16 cellular contexts compared by ENCODE assay signal in the genomic region with DNA sequence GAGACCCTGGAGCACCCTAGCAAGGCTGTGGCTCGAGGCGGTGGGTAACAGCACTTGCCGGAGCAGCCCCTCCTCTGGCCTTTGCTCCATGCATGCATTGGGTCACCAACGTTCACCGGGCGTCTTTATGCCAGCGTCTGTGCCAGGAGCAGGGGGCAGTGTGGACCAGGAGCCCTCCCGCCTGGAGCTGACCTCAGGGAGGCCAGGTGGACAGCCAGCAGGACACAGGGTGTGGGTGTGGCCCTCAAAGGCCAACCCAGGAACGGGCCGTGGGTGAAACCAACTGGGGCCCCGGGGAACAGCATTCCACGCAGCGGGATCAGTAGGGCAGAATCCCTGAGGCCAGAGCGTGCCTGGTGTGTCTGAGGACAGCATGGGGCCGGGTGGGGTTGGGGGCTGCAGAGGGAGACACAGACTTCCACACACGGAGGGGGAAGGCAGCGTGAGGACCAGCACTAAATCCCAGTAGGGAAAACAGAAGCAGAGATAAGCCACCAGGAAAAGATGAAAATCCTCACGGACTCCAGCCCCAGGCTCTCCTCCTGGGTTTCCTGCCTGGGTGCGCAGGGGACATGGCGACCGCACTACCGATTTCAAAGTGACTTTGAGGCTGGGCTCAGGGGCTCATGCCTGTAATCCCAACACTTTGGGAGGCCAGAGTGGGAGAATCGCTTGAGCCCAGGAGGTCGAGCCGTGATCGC. TPM values are rescaled to one million over a fixed set of nuclear protein-coding genes. Genes with fewer than 3 reads are reported as not detected.
A peak's percentile ranks its signal among the peaks of the same experiment; 100 is the strongest.
DNase-seq lines count a peak whose midpoint lies in the region; ATAC-seq, FAIRE-seq and TF ChIP-seq lines count a peak whose summit lies in the region.
"Had no signal": no experiment of that assay in that cellular context is flagged by ENCODE, and none has a peak within 500 bp of the region (broad histone marks: within the 10 kb centered on the region; RNA-seq: fewer than 3 reads in every experiment).

No MANE protein-coding gene starts in this region.

- FAIRE-seq in small intestine (lab: Jason Lieb, UNC), result no peak
- FAIRE-seq: endometrium had no signal

- H3K9me3 Mint-ChIP-seq in activated naive CD8-positive, alpha-beta T cell treated with anti-CD3 and anti-CD28 coated beads for 36 hours, result no peaks in the 10 kb centered on the region
- H3K9me3 Mint-ChIP-seq: activated T-helper 17 cell treated with anti-CD3 and anti-CD28 coated beads, Interleukin-2, amount 50 U/mL, for 72 hours had no signal

- H3K36me3 ChIP-seq in HEK293 (ENCODE audit: control insufficient read depth in 2 of 2, insufficient read depth in 1 of 2, low read length in 2 of 2), result no peaks in the 10 kb centered on the region
- H3K36me3 ChIP-seq in small intestine (ENCODE audit: control insufficient read depth in 2 of 2, insufficient read depth in 2 of 2, low read length in 2 of 2), result no peaks in the 10 kb centered on the region
- H3K36me3 ChIP-seq: ascending aorta, vagina had no signal

- no peak for TF ChIP-seq CTCF in HEK293 (tag by site-specific recombination; IDR thresholded peaks at IDR 0.05)

- peak overlapping the region; percentile 61 for H3K4me3 Mint-ChIP-seq in activated naive CD8-positive, alpha-beta T cell treated with anti-CD3 and anti-CD28 coated beads for 36 hours
- H3K4me3 Mint-ChIP-seq: activated T-helper 17 cell treated with anti-CD3 and anti-CD28 coated beads, Interleukin-2, amount 50 U/mL, for 72 hours had no signal

- H3K4me1 ChIP-seq in HEK293 (ENCODE audit: control insufficient read depth, insufficient read depth, low read length) (no peaks in the 10 kb centered on the region; the same call in 1 of the 2 replicates), small intestine (ENCODE audit: control insufficient read depth in 2 of 2, insufficient read depth in 1 of 2, low read depth in 1 of 2, low read length in 1 of 2) (no peaks in the 10 kb centered on the region)

- CTCF ChIA-PET in HEK293 (lab: Yijun Ruan, JAX), result interaction anchor here (0.6 to 2.8 kb wide), 14 partner anchors 11 to 117 kb away, joined by 3 to 27 read pairs (median 5); no protein-coding TSS in a partner anchor

- H3K4me3 ChIP-seq in HEK293 (ENCODE audit: low read depth, low read length) (no peak overlapping the region), small intestine (ENCODE audit: low read depth in 1 of 2, low read length in 2 of 2) (peak overlapping the region in 1 of 2 donors; percentile 27)
- H3K4me3 ChIP-seq: ascending aorta, vagina had no signal

- H3K9me3 ChIP-seq in HEK293 (ENCODE audit: control insufficient read depth, insufficient read depth, low read depth, low read length) (no peaks in the 10 kb centered on the region), small intestine (ENCODE audit: control insufficient read depth, low read depth) (no peaks in the 10 kb centered on the region)
- H3K9me3 ChIP-seq: ascending aorta, neutrophil, vagina had no signal

- 23 to 66% (median 33%) methylated on average over 25 to 26 of the region's 26 CpGs for WGBS in small intestine, 3 donors

- H3K27ac ChIP-seq in HEK293 (ENCODE audit: extremely low read depth, low read depth, low read length) (no peak overlapping the region), small intestine (ENCODE audit: low read depth in 1 of 2, low read length in 1 of 2) (peak overlapping the region in 1 of 2 donors; percentile 12)
- H3K27ac ChIP-seq: ascending aorta, vagina had no signal

- H3K27me3 Mint-ChIP-seq in activated naive CD8-positive, alpha-beta T cell treated with anti-CD3 and anti-CD28 coated beads for 36 hours, result peaks cover 4% of the 10 kb centered on the region
- H3K27me3 Mint-ChIP-seq: activated T-helper 17 cell treated with anti-CD3 and anti-CD28 coated beads, Interleukin-2, amount 50 U/mL, for 72 hours had no signal

- peaks cover 19% of the 10 kb centered on the region for H3K36me3 Mint-ChIP-seq in activated naive CD8-positive, alpha-beta T cell treated with anti-CD3 and anti-CD28 coated beads for 36 hours

- H3K4me1 Mint-ChIP-seq in activated naive CD8-positive, alpha-beta T cell treated with anti-CD3 and anti-CD28 coated beads for 36 hours, result peaks cover 30% of the 10 kb centered on the region

- DNase-seq in activated CD8-positive, alpha-beta memory T cell treated with anti-CD3 and anti-CD28 coated beads, Interleukin-2, amount 50 U/mL, for 4 hours, result peak; percentile 14
- no peak for DNase-seq in activated CD8-positive, alpha-beta memory T cell treated with anti-CD3 and anti-CD28 coated beads for 24 hours
- DNase-seq in activated naive CD8-positive, alpha-beta T cell treated with anti-CD3 and anti-CD28 coated beads for 36 hours, result no peak
- DNase-seq in small intestine, result peak; percentile 66
- no peak for DNase-seq in NCI-H446 (lab: John Stamatoyannopoulos, UW)
- DNase-seq: hippocampal formation had no signal

- no peak for ATAC-seq in GM21528 (IDR thresholded peaks at IDR 0.05; ENCODE audit: low FRiP score, unreplicated experiment)
- ATAC-seq in GM19467 (IDR thresholded peaks at IDR 0.05; ENCODE audit: unreplicated experiment), result no peak

- H3K27me3 ChIP-seq in small intestine (ENCODE audit: control insufficient read depth in 2 of 2, insufficient read depth in 2 of 2, low read length in 2 of 2), result no peaks in the 10 kb centered on the region
- H3K27me3 ChIP-seq: vagina had no signal

- peak overlapping the region; percentile 96 for H3K27ac Mint-ChIP-seq in activated naive CD8-positive, alpha-beta T cell treated with anti-CD3 and anti-CD28 coated beads for 36 hours
- H3K27ac Mint-ChIP-seq: activated T-helper 17 cell treated with anti-CD3 and anti-CD28 coated beads, Interleukin-2, amount 50 U/mL, for 72 hours had no signal

- POLR2A ChIA-PET in HEK293 (lab: Yijun Ruan, JAX), result no interaction called here

TF ChIP-seq in HEK293, 187 proteins besides CTCF, POLR2A, EP300 and RAD21:
- 0 out of 2 replicates have a peak, but pooled peaks have one; percentile 27 for TF ChIP-seq HIC1 (tag by site-specific recombination; IDR thresholded peaks at IDR 0.05)
- no peak for TF ChIP-seq ZNF549 (tag by site-specific recombination; IDR thresholded peaks at IDR 0.05)
- TF ChIP-seq ZBTB20 (tag by site-specific recombination; IDR thresholded peaks at IDR 0.05), result peak; percentile 93
TF ChIP-seq in HEK293: peak in this region for 2.

RNA-seq across cellular contexts. Expression of gene CD7, which starts 2.9 kb away (rescaled TPM):
- 100 to 1,000 TPM; 291 to 293 TPM for total RNA-seq in activated naive CD8-positive, alpha-beta T cell treated with anti-CD3 and anti-CD28 coated beads for 36 hours
- 10 to 100 TPM in 1 of 3 donors, 1 to 10 TPM in 2; 3.4 to 10.8 (median 6.5) TPM for polyA plus RNA-seq in small intestine
- total RNA-seq: cerebellum, kidney epithelial cell had no signal

RNA-seq across cellular contexts. Expression of gene SECTM1, which starts 13.3 kb away (rescaled TPM):
- under 1 TPM; 0.72 to 0.74 TPM for total RNA-seq in activated naive CD8-positive, alpha-beta T cell treated with anti-CD3 and anti-CD28 coated beads for 36 hours
- 10 to 100 TPM; 14.0 to 81.9 (median 38.2) TPM for polyA plus RNA-seq in small intestine
- total RNA-seq: kidney epithelial cell had no signal

RNA-seq across cellular contexts. Expression of gene TEX19, which starts 38.8 kb away (rescaled TPM):
- under 1 TPM; 0.10 to 0.23 TPM for total RNA-seq in activated naive CD8-positive, alpha-beta T cell treated with anti-CD3 and anti-CD28 coated beads for 36 hours
- under 1 TPM in 1 of 3 donors, not detected in 2; 0.07 TPM for polyA plus RNA-seq in small intestine
- total RNA-seq: ascending aorta, cerebellum, kidney epithelial cell, vagina had no signal

RNA-seq across cellular contexts. Expression of gene CSNK1D, which starts 46.8 kb away (rescaled TPM):
- total RNA-seq in activated naive CD8-positive, alpha-beta T cell treated with anti-CD3 and anti-CD28 coated beads for 36 hours, result 100 to 1,000 TPM; 110 to 115 TPM
- polyA plus RNA-seq in small intestine, result 100 to 1,000 TPM; 111 to 148 (median 146) TPM

RNA-seq across cellular contexts. Expression of gene UTS2R, which starts 51.3 kb away (rescaled TPM):
- total RNA-seq in activated naive CD8-positive, alpha-beta T cell treated with anti-CD3 and anti-CD28 coated beads for 36 hours, result not detected
- not detected for polyA plus RNA-seq in small intestine
- total RNA-seq: ascending aorta, cerebellum, kidney epithelial cell, vagina had no signal

Comparison
In these comparisons a context has a peak if more than half of its experiments do, and no peak if none do; other contexts are left out.
1. DNase-seq: peak in activated CD8-positive, alpha-beta memory T cell treated with anti-CD3 and anti-CD28 coated beads, Interleukin-2, amount 50 U/mL, for 4 hours (single experiment) and small intestine (single experiment); none in activated CD8-positive, alpha-beta memory T cell treated with anti-CD3 and anti-CD28 coated beads for 24 hours (single experiment), activated naive CD8-positive, alpha-beta T cell treated with anti-CD3 and anti-CD28 coated beads for 36 hours (single experiment) and NCI-H446 (0 of 2).